ENCODE assay signal across 8 cellular contexts in genomic region chr11:69640260-69640994, GRCh38. TPM values are rescaled to one million over a fixed set of nuclear protein-coding genes. Genes with fewer than 3 reads are reported as not detected.
DNase-seq lines count a peak whose midpoint lies in the region; ATAC-seq and TF ChIP-seq lines count a peak whose summit lies in the region.

No MANE protein-coding gene starts in this region.

- no peak for TF ChIP-seq CTCF in WI38 (IDR thresholded peaks at IDR 0.05; ENCODE audit: low read depth, low read length)

- DNase-seq in HCEC 1CT: peak; percentile 64
- DNase-seq in cardiac septum (ENCODE audit: low spot score): peak; percentile 72
- DNase-seq in retina: peak; percentile 80
- DNase-seq in mucosa of gallbladder (ENCODE audit: low spot score): no peak
- no peak for DNase-seq in activated gamma-delta T cell (lab: John Stamatoyannopoulos, UW)

- ATAC-seq in esophagus mucosa (no peak), HG03520 (IDR thresholded peaks at IDR 0.05; ENCODE audit: unreplicated experiment) (no peak)

- H3K4me3 ChIP-seq in WI38 (ENCODE audit: low read depth, low read length): peak overlapping the region; percentile 98

- intact Hi-C loops in cardiac septum (cut with DNase I): loop anchor here (5.0 to 10.0 kb wide), 3 partner anchors 483 to 736 kb away; partner anchors contain the start of genes IGHMBP2, MRPL21 and SMIM38

RNA-seq across cellular contexts. Expression of gene CCND1, which starts 0.5 kb away (rescaled TPM):
- 258 TPM for total RNA-seq in cardiac septum
- 181 TPM for total RNA-seq in mucosa of gallbladder
- total RNA-seq in esophagus mucosa: 63.7 TPM

RNA-seq across cellular contexts. Expression of gene LTO1, which starts 34.7 kb away (rescaled TPM):
- 11.8 TPM for total RNA-seq in cardiac septum
- 24.5 TPM for total RNA-seq in mucosa of gallbladder
- 12.1 TPM for total RNA-seq in esophagus mucosa

Comparison
In these comparisons a context has a peak if more than half of its experiments do, and no peak if none do; other contexts are left out.
1. DNase-seq: peak in HCEC 1CT (single experiment), cardiac septum (single experiment) and retina (single experiment); none in mucosa of gallbladder (single experiment) and activated gamma-delta T cell (single experiment).